ENCODE assay signal across 14 cellular contexts in the genomic region with DNA sequence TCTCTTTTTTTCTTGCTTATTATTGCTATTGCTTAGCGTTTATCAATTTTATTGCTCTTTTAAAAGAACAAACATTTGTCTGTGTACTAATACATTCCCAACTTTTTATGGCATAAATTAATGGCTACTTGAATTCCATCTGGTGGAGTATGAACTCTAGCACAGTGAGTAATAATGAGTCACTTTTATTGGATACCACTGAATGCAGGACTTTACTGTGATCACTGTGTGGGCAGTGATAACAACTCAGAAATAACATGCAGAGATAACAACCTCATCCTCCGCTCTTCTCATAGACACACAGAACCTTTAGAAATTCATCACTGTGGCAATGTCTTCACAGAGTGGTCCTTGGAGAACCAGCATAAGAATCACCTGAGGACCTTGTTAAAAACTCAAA.
A peak's percentile ranks its signal among the peaks of the same experiment; 100 is the strongest.
DNase-seq lines count a peak whose midpoint lies in the region; ATAC-seq and TF ChIP-seq lines count a peak whose summit lies in the region.
"Had no signal": no experiment of that assay in that cellular context is flagged by ENCODE, and none has a peak within 500 bp of the region (broad histone marks: within the 10 kb centered on the region; RNA-seq: fewer than 3 reads in every experiment).

No MANE protein-coding gene starts in this region.

- DNase-seq in COLO829 (ENCODE audit: low spot score): peak; percentile 96
- DNase-seq in NCI-H226: peak; percentile 67
- peak; percentile 44 to 73 for DNase-seq in cardiac fibroblast (ENCODE audit: low read depth in 2 of 2)
- peak; percentile 49 to 73 for DNase-seq in lung microvascular endothelial cell (ENCODE audit: low read depth in 2 of 2)
- DNase-seq in SHP77 (lab: John Stamatoyannopoulos, UW): no peak
- no peak for DNase-seq in NCI-H2081 (lab: John Stamatoyannopoulos, UW)
- DNase-seq: activated CD4-positive, alpha-beta T cell treated with anti-CD3 and anti-CD28 coated beads, Interleukin-2, amount 10 ng/mL, durations not matched to agents 7 days and 5 days; activated gamma-delta T cell; NCI-H1048; NCI-H69; right cardiac atrium; upper lobe of right lung had no signal

- H3K4me3 ChIP-seq in cardiac fibroblast (replicated peaks in 1 of 2; ENCODE audit: low read depth in 2 of 2, low read length in 2 of 2): no peak overlapping the region
- H3K4me3 ChIP-seq: upper lobe of right lung had no signal

- no peak for TF ChIP-seq CTCF in cardiac fibroblast (IDR thresholded peaks at IDR 0.05; ENCODE audit: low read depth, low read length)

- ATAC-seq in HG03045 (IDR thresholded peaks at IDR 0.05; ENCODE audit: unreplicated experiment): no peak
- no peak for ATAC-seq in GM19397 (IDR thresholded peaks at IDR 0.05; ENCODE audit: unreplicated experiment)
- ATAC-seq: right cardiac atrium, upper lobe of right lung had no signal

Comparison
In these comparisons a context has a peak if more than half of its experiments do, and no peak if none do; other contexts are left out.
1. DNase-seq: peak in COLO829 (single experiment), NCI-H226 (single experiment), cardiac fibroblast (2 of 2) and lung microvascular endothelial cell (2 of 2); none in SHP77 (0 of 2) and NCI-H2081 (0 of 2).